Comparison of ENCODE assay signal across 19 cellular contexts in the genomic region with DNA sequence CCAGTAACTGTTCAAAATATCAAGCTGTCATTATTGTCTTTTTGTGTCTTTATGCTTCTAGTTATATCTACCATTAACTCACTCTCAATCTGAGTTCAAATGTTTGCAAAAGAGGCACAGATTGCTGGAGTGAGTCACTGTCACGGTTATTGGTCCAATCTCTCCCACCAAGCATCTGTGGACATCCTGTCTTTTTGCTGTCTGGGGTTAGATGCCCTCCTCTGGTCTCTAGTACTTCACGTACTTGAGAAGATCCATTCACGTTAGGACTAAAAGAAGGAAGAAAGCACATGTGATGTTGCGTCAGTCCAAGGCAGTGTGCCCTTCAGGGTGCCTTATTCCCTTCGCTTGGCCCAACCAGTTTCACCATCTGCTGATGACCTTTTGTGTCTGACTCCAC.
A peak's percentile ranks its signal among the peaks of the same experiment; 100 is the strongest.
DNase-seq lines count a peak whose midpoint lies in the region; ATAC-seq and TF ChIP-seq lines count a peak whose summit lies in the region.
"Had no signal": no experiment of that assay in that cellular context is flagged by ENCODE, and none has a peak within 500 bp of the region (broad histone marks: within the 10 kb centered on the region; RNA-seq: fewer than 3 reads in every experiment).

No MANE protein-coding gene starts in this region.

- H4K8ac ChIP-seq in mesendoderm (ENCODE audit: low read depth, low read length): no peak overlapping the region

- intact Hi-C loops in spleen (cut with DNase I; ENCODE audit: low total_unique reads) (no loop called here), adrenal gland (cut with DNase I) (no loop called here)

- no peak overlapping the region for H2BK120ac ChIP-seq in mesendoderm (ENCODE audit: low read depth, low read length)

- H3K4me3 ChIP-seq in mesendoderm (ENCODE audit: low read length): no peak overlapping the region
- no peak overlapping the region for H3K4me3 ChIP-seq in spleen
- no peak overlapping the region for H3K4me3 ChIP-seq in adrenal gland
- H3K4me3 ChIP-seq: mucosa of descending colon had no signal

- no peak overlapping the region for H4K5ac ChIP-seq in mesendoderm (ENCODE audit: low read length)

- H3K4ac ChIP-seq in mesendoderm (ENCODE audit: low read depth, low read length): no peak overlapping the region

- ATAC-seq in HG03280 (IDR thresholded peaks at IDR 0.05; ENCODE audit: unreplicated experiment) (no peak), GM21526 (IDR thresholded peaks at IDR 0.05; ENCODE audit: low FRiP score, unreplicated experiment) (no peak)
- ATAC-seq: activated CD8-positive, alpha-beta memory T cell treated with anti-CD3 and anti-CD28 coated beads, Interleukin-2, amount 10 ng/mL, durations not matched to agents 7 days and 5 days; left colon had no signal

- H3K36me3 ChIP-seq in mesendoderm (ENCODE audit: control insufficient read depth, insufficient read depth, low read length) (no peaks in the 10 kb centered on the region), spleen (no peaks in the 10 kb centered on the region), adrenal gland (replicated peaks in 1 of 2) (no peaks in the 10 kb centered on the region)

- no peak overlapping the region for H2BK15ac ChIP-seq in mesendoderm (replicated peaks; ENCODE audit: low read depth)

- no peak overlapping the region for H3K23ac ChIP-seq in mesendoderm (ENCODE audit: low read length)

- H2BK5ac ChIP-seq in mesendoderm (ENCODE audit: low read length): no peak overlapping the region

- H3K4me2 ChIP-seq in mesendoderm (ENCODE audit: low read length): no peak overlapping the region

- H3K9ac ChIP-seq in mesendoderm (ENCODE audit: low read length): no peak overlapping the region

- H3K27me3 ChIP-seq in mesendoderm (ENCODE audit: insufficient read depth, low read length, poor library complexity): no peaks in the 10 kb centered on the region
- no peaks in the 10 kb centered on the region for H3K27me3 ChIP-seq in spleen (replicated peaks in 1 of 7)
- no peaks in the 10 kb centered on the region for H3K27me3 ChIP-seq in adrenal gland
- H3K27me3 ChIP-seq: foreskin keratinocyte had no signal

- peak overlapping the region; percentile 23 for H3K18ac ChIP-seq in mesendoderm (ENCODE audit: low read length)

- no peaks in the 10 kb centered on the region for H3K9me3 ChIP-seq in spleen
- H3K9me3 ChIP-seq in adrenal gland (replicated peaks in 1 of 3): no peaks in the 10 kb centered on the region
- H3K9me3 ChIP-seq: mucosa of descending colon had no signal

- TF ChIP-seq CTCF in spleen (IDR thresholded peaks at IDR 0.05 in 8 of 11, conservative IDR thresholded peaks at IDR 0.05 in 3 of 11) (no peak), adrenal gland (IDR thresholded peaks at IDR 0.05) (no peak)

- no CpG with 5 or more reads among the region's 5 CpGs for WGBS in mesendoderm (ENCODE audit: extremely low coverage, insufficient coverage, low lambda C conversion rate)
- WGBS in spleen, 5 donors: 70 to 87% (median 83%) methylated on average over 5 of the region's 5 CpGs
- 63 to 78% (median 75%) methylated on average over 5 of the region's 5 CpGs for WGBS in adrenal gland, 4 donors

- H3K79me1 ChIP-seq in mesendoderm (ENCODE audit: low read length): no peaks in the 10 kb centered on the region

- H3K27ac ChIP-seq in mesendoderm (ENCODE audit: low read depth, low read length) (no peak overlapping the region), spleen (no peak overlapping the region), adrenal gland (no peak overlapping the region)
- H3K27ac ChIP-seq: foreskin keratinocyte had no signal

- H3K4me1 ChIP-seq in mesendoderm (ENCODE audit: control insufficient read depth, low read depth, low read length) (no peaks in the 10 kb centered on the region), spleen (no peaks in the 10 kb centered on the region), adrenal gland (replicated peaks in 1 of 2) (no peaks in the 10 kb centered on the region)
- H3K4me1 ChIP-seq: foreskin keratinocyte had no signal

- TF ChIP-seq POLR2A in spleen (IDR thresholded peaks at IDR 0.05) (no peak), adrenal gland (IDR thresholded peaks at IDR 0.05) (no peak)

- DNase-seq in Ammon's horn (ENCODE audit: low spot score): peak; percentile 51
- peak; percentile 93 for DNase-seq in LHCN-M2 (ENCODE audit: low read depth)
- peak; percentile 17 for DNase-seq in dedifferentiated amniotic fluid mesenchymal stem cell (ENCODE audit: extremely low spot score)
- no peak for DNase-seq in mesendoderm
- no peak for DNase-seq in spleen
- DNase-seq in adrenal gland: no peak
- DNase-seq: activated CD4-positive, alpha-beta T cell treated with anti-CD3 and anti-CD28 coated beads for 1 hour; activated CD8-positive, alpha-beta memory T cell treated with anti-CD3 and anti-CD28 coated beads, Interleukin-2, amount 10 ng/mL, durations not matched to agents 7 days and 5 days; activated effector memory CD4-positive, alpha-beta T cell treated with anti-CD3 and anti-CD28 coated beads, Interleukin-2, amount 50 U/mL, for 16 hours; endodermal cell; left colon; mucosa of descending colon; NCI-H1930; nucleus accumbens; OCI-M1; stimulated activated CD4-positive, alpha-beta T cell treated with anti-CD3 and anti-CD28 coated beads, Interleukin-4, amount 100 ng/mL, for 24 hours had no signal

- H3K79me2 ChIP-seq in mesendoderm (ENCODE audit: control insufficient read depth, insufficient read depth, low read length): no peaks in the 10 kb centered on the region

- H3K56ac ChIP-seq in mesendoderm (ENCODE audit: low read length): no peak overlapping the region

- no peak overlapping the region for H2AK5ac ChIP-seq in mesendoderm (ENCODE audit: low read length)

Comparison
In these comparisons a context has a peak if more than half of its experiments do, and no peak if none do; other contexts are left out.
1. DNase-seq: peak in Ammon's horn (single experiment), LHCN-M2 (single experiment) and dedifferentiated amniotic fluid mesenchymal stem cell (single experiment); none in mesendoderm (single experiment), spleen (single experiment) and adrenal gland (0 of 7).